In genomic region chr7:128715079-128715478, GRCh38 we compare ENCODE assay signal across 26 cellular contexts. TPM values are rescaled to one million over a fixed set of nuclear protein-coding genes. Genes with fewer than 3 reads are reported as not detected.
"Had no signal": no experiment of that assay in that cellular context is flagged by ENCODE, and none has a peak within 500 bp of the region (broad histone marks: within the 10 kb centered on the region; RNA-seq: fewer than 3 reads in every experiment).

No MANE protein-coding gene starts in this region.

- H3K9me3 Mint-ChIP-seq: central memory CD8-positive, alpha-beta T cell; immature natural killer cell; nephron; stimulated activated effector memory CD8-positive, alpha-beta T cell treated with anti-CD3 and anti-CD28 coated beads, Interleukin-12 subunit alpha, Interleukin-12 subunit beta, amount 100 ng/mL, for 72 hours; type B pancreatic cell had no signal

- H3K27ac Mint-ChIP-seq: naive B cell; nephron; stimulated activated effector memory CD8-positive, alpha-beta T cell treated with anti-CD3 and anti-CD28 coated beads, Interleukin-12 subunit alpha, Interleukin-12 subunit beta, amount 100 ng/mL, for 72 hours; type B pancreatic cell had no signal

- ATAC-seq: gastroesophageal sphincter; lower lobe of right lung; psoas muscle; stimulated activated effector memory CD8-positive, alpha-beta T cell treated with anti-CD3 and anti-CD28 coated beads, Interleukin-12 subunit alpha, Interleukin-12 subunit beta, amount 100 ng/mL, for 72 hours; stimulated activated naive CD8-positive, alpha-beta T cell treated with anti-CD3 and anti-CD28 coated beads, Interleukin-15, Interleukin-2, amounts not matched to agents 100 U/mL and 50 U/mL, for 24 hours had no signal

- H3K36me3 ChIP-seq: esophagus muscularis mucosa, gastroesophageal sphincter, lower lobe of right lung, neutrophil, suprapubic skin, thyroid gland had no signal

- DNase-seq: cortex of kidney; effector memory CD4-positive, alpha-beta T cell; foreskin fibroblast; glutamatergic neuron; immature natural killer cell; lower lobe of right lung; mesendoderm; naive B cell; psoas muscle; retina; stimulated activated CD4-positive, alpha-beta T cell treated with anti-CD3 and anti-CD28 coated beads, Interleukin-4, amount 100 ng/mL, for 1 hour; stimulated activated CD8-positive, alpha-beta memory T cell treated with anti-CD3 and anti-CD28 coated beads, Interleukin-4, amount 100 ng/mL, for 48 hours; stimulated activated naive CD8-positive, alpha-beta T cell treated with anti-CD3 and anti-CD28 coated beads, Interleukin-15, Interleukin-2, amounts not matched to agents 100 U/mL and 50 U/mL, for 24 hours; thyroid gland had no signal

- H3K4me2 ChIP-seq: smooth muscle cell had no signal

- H3K4me1 ChIP-seq: esophagus muscularis mucosa, gastroesophageal sphincter, lower lobe of right lung, psoas muscle, suprapubic skin, thyroid gland had no signal

- H3K4me1 Mint-ChIP-seq: central memory CD8-positive, alpha-beta T cell; immature natural killer cell; naive B cell; nephron; stimulated activated effector memory CD8-positive, alpha-beta T cell treated with anti-CD3 and anti-CD28 coated beads, Interleukin-12 subunit alpha, Interleukin-12 subunit beta, amount 100 ng/mL, for 72 hours had no signal

- H3K9me3 ChIP-seq: lower lobe of right lung, neutrophil, psoas muscle, suprapubic skin, thyroid gland had no signal

- H3K36me3 Mint-ChIP-seq: naive B cell; stimulated activated effector memory CD8-positive, alpha-beta T cell treated with anti-CD3 and anti-CD28 coated beads, Interleukin-12 subunit alpha, Interleukin-12 subunit beta, amount 100 ng/mL, for 72 hours; type B pancreatic cell had no signal

- FAIRE-seq: endometrium, urothelium cell line had no signal

- H3K27ac ChIP-seq: epithelial cell of prostate, esophagus muscularis mucosa, gastroesophageal sphincter, lower lobe of right lung, neutrophil, psoas muscle, suprapubic skin, thyroid gland had no signal

- H3K27me3 ChIP-seq: esophagus muscularis mucosa, gastroesophageal sphincter, suprapubic skin, thyroid gland had no signal

- H3K4me3 ChIP-seq: esophagus muscularis mucosa, gastroesophageal sphincter, lower lobe of right lung, psoas muscle, smooth muscle cell, suprapubic skin, thyroid gland had no signal

- H3K4me3 Mint-ChIP-seq: central memory CD8-positive, alpha-beta T cell; immature natural killer cell; naive B cell; nephron; stimulated activated effector memory CD8-positive, alpha-beta T cell treated with anti-CD3 and anti-CD28 coated beads, Interleukin-12 subunit alpha, Interleukin-12 subunit beta, amount 100 ng/mL, for 72 hours; type B pancreatic cell had no signal

RNA-seq across cellular contexts. Expression of gene GARIN1A, which starts 43.0 kb away (rescaled TPM):
- polyA plus RNA-seq: immature natural killer cell had no signal
